In the genomic region with DNA sequence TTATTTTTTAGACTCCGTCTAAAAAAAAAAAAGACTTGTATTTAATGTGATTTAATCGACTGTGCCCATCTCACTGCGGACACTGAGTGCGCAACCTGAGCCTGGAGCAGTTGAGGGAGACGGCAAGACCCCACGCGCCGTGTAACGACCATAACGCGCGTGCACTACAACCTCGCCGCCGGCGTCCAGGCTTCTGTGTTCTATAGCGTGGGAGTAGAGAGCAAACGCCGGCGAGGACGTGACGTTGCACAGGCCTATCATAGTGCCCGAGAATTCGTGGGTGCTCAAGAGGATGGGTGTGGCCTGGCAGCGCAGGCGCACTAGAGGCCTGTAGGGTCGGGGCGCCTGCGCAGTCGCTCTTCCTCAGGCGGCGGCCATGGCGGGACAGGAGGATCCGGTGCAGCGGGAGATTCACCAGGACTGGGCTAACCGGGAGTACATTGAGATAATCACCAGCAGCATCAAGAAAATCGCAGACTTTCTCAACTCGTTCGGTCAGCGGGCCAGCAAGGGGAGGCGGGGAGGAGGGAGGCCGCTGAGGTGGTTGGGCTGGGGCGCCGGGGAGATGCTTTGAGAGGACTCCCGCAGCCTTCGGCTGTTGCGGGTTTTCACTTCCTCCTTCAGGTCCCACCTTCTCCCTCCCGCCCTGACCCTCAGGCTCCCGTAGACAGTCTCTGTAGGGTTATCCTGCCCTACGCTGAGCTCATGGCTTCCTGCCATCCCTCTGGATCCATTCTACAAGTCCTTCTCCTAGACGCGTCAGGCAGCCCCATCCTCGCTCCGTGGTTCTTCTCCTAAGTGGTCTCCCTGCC, we compare ENCODE assay signal across 8 cellular contexts. TPM values are rescaled to one million over a fixed set of nuclear protein-coding genes. Genes with fewer than 3 reads are reported as not detected.
A peak's percentile ranks its signal among the peaks of the same experiment; 100 is the strongest.
DNase-seq lines count a peak whose midpoint lies in the region; ATAC-seq, FAIRE-seq and TF ChIP-seq lines count a peak whose summit lies in the region.

Gene BRK1 (plus strand): TSS at position 350 of the 812 bp plus-strand sequence. CDS start 27 bp downstream, at position 377.

- H3K4me3 ChIP-seq in AG04449 (ENCODE audit: low read depth, low read length) = peak within 1 kb of the TSS; percentile 98
- peak within 1 kb of the TSS; percentile 99 for H3K4me3 ChIP-seq in WI38 (ENCODE audit: low read depth, low read length)
- peak within 1 kb of the TSS; percentile 79 for H3K4me3 ChIP-seq in bronchial epithelial cell (ENCODE audit: low read depth, low read length)
- peak within 1 kb of the TSS; percentile 79 for H3K4me3 ChIP-seq in smooth muscle cell

- peak within 1 kb of the TSS; percentile 77 for H3K9ac ChIP-seq in smooth muscle cell (ENCODE audit: low read depth)

- H3K27ac ChIP-seq in smooth muscle cell (ENCODE audit: low read depth) = peak within 1 kb of the TSS; percentile 79

- CTCF ChIA-PET in AG04449 (lab: Yijun Ruan, JAX) = no interaction called here

- DNase-seq in AG04449 (ENCODE audit: low read depth, low spot score) (peak; percentile 77), NCI-H2227 treated with DMSO at 0.1 percent for 48 hours (lab: John Stamatoyannopoulos, UW) (peak; percentile 94), bronchial epithelial cell (ENCODE audit: low read depth) (peak; percentile 92), iPS-NIHi7 (ENCODE audit: extremely low spot score) (peak; percentile 99), smooth muscle cell (lab: John Stamatoyannopoulos, UW; ENCODE audit: unreplicated experiment) (peak; percentile 69)

- ATAC-seq in GM18907 (IDR thresholded peaks at IDR 0.05; ENCODE audit: unreplicated experiment) = peak; percentile 96
- peak; percentile 97 for ATAC-seq in HG03159 (IDR thresholded peaks at IDR 0.05; ENCODE audit: unreplicated experiment)

- H3K36me3 ChIP-seq in bronchial epithelial cell (ENCODE audit: control insufficient read depth, insufficient read depth, low read length) (peaks cover 1% of the 10 kb centered on the region), smooth muscle cell (ENCODE audit: low read depth) (no peaks in the 10 kb centered on the region)

- FAIRE-seq in bronchial epithelial cell (lab: Jason Lieb, UNC) = no peak

- peak within 1 kb of the TSS; percentile 83 for H2AFZ ChIP-seq in smooth muscle cell (ENCODE audit: low read depth)

- peak within 1 kb of the TSS; percentile 83 for H3K4me2 ChIP-seq in smooth muscle cell

- H3K27me3 ChIP-seq in bronchial epithelial cell (ENCODE audit: control insufficient read depth, insufficient read depth, low read length) = no peaks in the 10 kb centered on the region
- no peaks in the 10 kb centered on the region for H3K27me3 ChIP-seq in smooth muscle cell (ENCODE audit: low read depth)

- H3F3A ChIP-seq in smooth muscle cell (ENCODE audit: low read depth) = no peaks in the 10 kb centered on the region

- WGBS in smooth muscle cell (ENCODE audit: low lambda C conversion rate) = 2% methylated on average over 51 of the region's 54 CpGs

- TF ChIP-seq CTCF in AG04449 (IDR thresholded peaks at IDR 0.05; ENCODE audit: insufficient read depth, low read length, missing control alignments) = no peak
- no peak for TF ChIP-seq CTCF in WI38 (IDR thresholded peaks at IDR 0.05; ENCODE audit: low read depth, low read length)
- no peak for TF ChIP-seq CTCF in bronchial epithelial cell (IDR thresholded peaks at IDR 0.05; ENCODE audit: insufficient read depth, low read length, severe bottlenecking)
- TF ChIP-seq CTCF in smooth muscle cell (IDR thresholded peaks at IDR 0.05; ENCODE audit: borderline replicate concordance, insufficient read depth, poor library complexity, severe bottlenecking) = no peak

- POLR2A ChIA-PET in AG04449 (lab: Yijun Ruan, JAX) = interaction anchor here (0.5 to 0.7 kb wide), 6 partner anchors 14 to 200 kb away, joined by 3 to 5 read pairs (median 4); no protein-coding TSS in a partner anchor

- peaks cover 50% of the 10 kb centered on the region for H3K79me2 ChIP-seq in smooth muscle cell (ENCODE audit: low read depth)

- peaks cover 8% of the 10 kb centered on the region for H3K4me1 ChIP-seq in smooth muscle cell (ENCODE audit: low read depth)

- H3K9me3 ChIP-seq in smooth muscle cell (replicated peaks; ENCODE audit: low read depth) = no peaks in the 10 kb centered on the region

- peaks cover 40% of the 10 kb centered on the region for H4K20me1 ChIP-seq in smooth muscle cell (ENCODE audit: low read depth)

RNA-seq across cellular contexts. Expression of gene BRK1, which starts in this region (rescaled TPM):
- total RNA-seq in bronchial epithelial cell (72.1 and 106 TPM in 2 replicates), smooth muscle cell (111 and 117 TPM in 2 replicates)
- polyA plus RNA-seq in smooth muscle cell = 228 and 231 TPM in 2 replicates

Comparison
In these comparisons a context has a peak if more than half of its experiments do, and no peak if none do; other contexts are left out.
1. Peak in every context shown above with its lines: DNase-seq, ATAC-seq, H3K4me3 ChIP-seq and H3K27ac ChIP-seq.